26 cellular contexts compared by ENCODE assay signal in the genomic region with DNA sequence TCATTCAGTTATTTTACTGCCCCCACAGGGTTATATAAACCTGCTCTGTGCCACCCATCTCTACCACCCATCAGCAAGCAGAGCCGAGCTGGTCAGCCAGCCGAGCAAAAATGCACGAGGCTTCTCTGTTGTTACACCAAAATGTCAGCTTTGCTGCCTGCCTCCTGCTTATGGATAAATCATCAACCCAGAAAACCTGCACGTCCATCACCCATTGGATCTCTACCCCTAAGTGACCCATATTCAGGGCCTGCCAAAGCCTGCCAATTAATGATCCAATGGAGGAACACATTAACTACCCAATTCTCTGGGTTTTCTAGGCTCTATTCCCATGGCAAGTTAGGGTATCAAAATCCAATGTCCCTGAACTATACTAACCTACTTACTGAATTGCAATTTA.
"Had no signal": no experiment of that assay in that cellular context is flagged by ENCODE, and none has a peak within 500 bp of the region (broad histone marks: within the 10 kb centered on the region; RNA-seq: fewer than 3 reads in every experiment).

No MANE protein-coding gene starts in this region.

- H3K4me1 ChIP-seq: ascending aorta, breast epithelium, colonic mucosa had no signal

- FAIRE-seq: endometrium, endothelial cell of umbilical vein had no signal

- H3K27ac ChIP-seq: ascending aorta, breast epithelium, cardiac muscle cell, colonic mucosa, epithelial cell of prostate had no signal

- DNase-seq: activated CD4-positive, alpha-beta memory T cell treated with anti-CD3 and anti-CD28 coated beads for 36 hours; activated CD4-positive, alpha-beta T cell treated with anti-CD3 and anti-CD28 coated beads for 36 hours; activated CD4-positive, alpha-beta T cell treated with anti-CD3 and anti-CD28 coated beads, Interleukin-2, amount 10 ng/mL, durations not matched to agents 24 days and 14 days; activated CD4-positive, CD25-positive, alpha-beta regulatory T cell; activated CD4-positive, CD25-positive, alpha-beta regulatory T cell treated with anti-CD3 and anti-CD28 coated beads, Interleukin-2, amount 50 U/mL, for 72 hours; activated CD8-positive, alpha-beta memory T cell treated with anti-CD3 and anti-CD28 coated beads, Interleukin-2, amount 10 ng/mL, durations not matched to agents 7 days and 5 days; activated CD8-positive, alpha-beta memory T cell treated with anti-CD3 and anti-CD28 coated beads, Interleukin-2, amount 50 U/mL, for 4 hours; activated CD8-positive, alpha-beta T cell treated with anti-CD3 and anti-CD28 coated beads, Interleukin-2, amount 10 ng/mL, durations not matched to agents 7 days and 5 days; activated gamma-delta T cell; activated naive CD4-positive, alpha-beta T cell; activated naive CD4-positive, alpha-beta T cell treated with anti-CD3 and anti-CD28 coated beads, Interleukin-2, amount 10 ng/mL, durations not matched to agents 7 days and 5 days; activated naive CD8-positive, alpha-beta T cell treated with anti-CD3 and anti-CD28 coated beads, Interleukin-2, amount 10 ng/mL, durations not matched to agents 7 days and 5 days; activated T-cell treated with anti-CD3 and anti-CD28 coated beads, Interleukin-2, amount 50 U/mL, for 1 hour; activated T-cell treated with anti-CD3 and anti-CD28 coated beads, Interleukin-2, amount 50 U/mL, for 48 hours; central memory CD4-positive, alpha-beta T cell; cerebellar nuclear complex; colonic mucosa; effector CD8-positive, alpha-beta T cell; foreskin fibroblast; T-helper 2 cell had no signal

- H3K9me3 ChIP-seq: ascending aorta, breast epithelium, colonic mucosa had no signal

- H3K27me3 ChIP-seq: ascending aorta, breast epithelium, colonic mucosa had no signal

- H3K36me3 ChIP-seq: ascending aorta, breast epithelium, cardiac muscle cell, colonic mucosa had no signal

- H3K4me3 ChIP-seq: ascending aorta, breast epithelium, cardiac muscle cell, colonic mucosa had no signal
